Comparison of ENCODE assay signal across 9 cellular contexts in genomic region chrX:54494166-54494969, GRCh38. TPM values are rescaled to one million over a fixed set of nuclear protein-coding genes. Genes with fewer than 3 reads are reported as not detected.
A peak's percentile ranks its signal among the peaks of the same experiment; 100 is the strongest.
DNase-seq lines count a peak whose midpoint lies in the region; TF ChIP-seq lines count a peak whose summit lies in the region.
"Had no signal": no experiment of that assay in that cellular context is flagged by ENCODE, and none has a peak within 500 bp of the region (broad histone marks: within the 10 kb centered on the region; RNA-seq: fewer than 3 reads in every experiment).

No MANE protein-coding gene starts in this region.

- no peaks in the 10 kb centered on the region for H3K36me3 ChIP-seq in urinary bladder (ENCODE audit: insufficient read depth)

- peaks cover 4% of the 10 kb centered on the region for H3K36me3 Mint-ChIP-seq in activated naive CD4-positive, alpha-beta T cell treated with anti-CD3 and anti-CD28 coated beads, Interleukin-2, amount 50 U/mL, for 24 hours
- no peaks in the 10 kb centered on the region for H3K36me3 Mint-ChIP-seq in chondrocyte (ENCODE audit: low read depth)
- peaks cover 13% of the 10 kb centered on the region for H3K36me3 Mint-ChIP-seq in mesothelial cell of epicardium

- H3K27ac ChIP-seq in urinary bladder (ENCODE audit: low read depth): no peak overlapping the region

- peaks cover 14% of the 10 kb centered on the region for H3K27me3 Mint-ChIP-seq in activated naive CD4-positive, alpha-beta T cell treated with anti-CD3 and anti-CD28 coated beads, Interleukin-2, amount 50 U/mL, for 24 hours
- H3K27me3 Mint-ChIP-seq in chondrocyte (ENCODE audit: low read depth): no peaks in the 10 kb centered on the region
- H3K27me3 Mint-ChIP-seq in mesothelial cell of epicardium (ENCODE audit: low read depth): no peaks in the 10 kb centered on the region

- 23% methylated on average over 9 of the region's 9 CpGs for WGBS in urinary bladder

- H3K4me3 ChIP-seq in urinary bladder (ENCODE audit: low read depth, low read length): peak overlapping the region; percentile 80

- peaks cover 7% of the 10 kb centered on the region for H3K4me1 Mint-ChIP-seq in activated naive CD4-positive, alpha-beta T cell treated with anti-CD3 and anti-CD28 coated beads, Interleukin-2, amount 50 U/mL, for 24 hours
- H3K4me1 Mint-ChIP-seq in chondrocyte (ENCODE audit: low read depth): peaks cover 41% of the 10 kb centered on the region
- peaks cover 27% of the 10 kb centered on the region for H3K4me1 Mint-ChIP-seq in mesothelial cell of epicardium

- no peak overlapping the region for H3K27ac Mint-ChIP-seq in activated naive CD4-positive, alpha-beta T cell treated with anti-CD3 and anti-CD28 coated beads, Interleukin-2, amount 50 U/mL, for 24 hours
- H3K27ac Mint-ChIP-seq in chondrocyte (ENCODE audit: unreplicated experiment): peak overlapping the region; percentile 87
- peak overlapping the region; percentile 96 for H3K27ac Mint-ChIP-seq in mesothelial cell of epicardium

- no peaks in the 10 kb centered on the region for H3K9me3 Mint-ChIP-seq in activated naive CD4-positive, alpha-beta T cell treated with anti-CD3 and anti-CD28 coated beads, Interleukin-2, amount 50 U/mL, for 24 hours
- H3K9me3 Mint-ChIP-seq in chondrocyte (ENCODE audit: low read depth) (peaks cover 10% of the 10 kb centered on the region), mesothelial cell of epicardium (peaks cover 34% of the 10 kb centered on the region)

- H3K4me1 ChIP-seq in urinary bladder (ENCODE audit: insufficient read depth): no peaks in the 10 kb centered on the region

- no peak for DNase-seq in activated naive CD4-positive, alpha-beta T cell treated with anti-CD3 and anti-CD28 coated beads, Interleukin-2, amount 50 U/mL, for 16 hours
- no peak for DNase-seq in chondrocyte (ENCODE audit: low spot score)
- no peak for DNase-seq in mesothelial cell of epicardium (ENCODE audit: low spot score in 2 of 2, unreplicated experiment in 2 of 2)
- DNase-seq in T1000 (lab: John Stamatoyannopoulos, UW): no peak
- DNase-seq in NCI-H345 (lab: John Stamatoyannopoulos, UW): no peak
- no peak for DNase-seq in NCI-H345 treated with DMSO at 0.1 percent for 48 hours (lab: John Stamatoyannopoulos, UW; ENCODE audit: unreplicated experiment)
- DNase-seq: DND-41 had no signal

- H3K4me3 Mint-ChIP-seq in activated naive CD4-positive, alpha-beta T cell treated with anti-CD3 and anti-CD28 coated beads, Interleukin-2, amount 50 U/mL, for 24 hours: peak overlapping the region; percentile 59
- H3K4me3 Mint-ChIP-seq in chondrocyte (ENCODE audit: unreplicated experiment) (peak overlapping the region; percentile 84), mesothelial cell of epicardium (peak overlapping the region; percentile 88)

- no peak for TF ChIP-seq CTCF in chondrocyte (IDR thresholded peaks at IDR 0.05)
- no peak for TF ChIP-seq CTCF in mesothelial cell of epicardium (IDR thresholded peaks at IDR 0.05; ENCODE audit: unreplicated experiment)

RNA-seq across cellular contexts. Expression of gene FGD1, which starts 1.7 kb away (rescaled TPM):
- total RNA-seq in chondrocyte (21.0 to 26.4 TPM (median 21.4 TPM) in 3 replicates), mesothelial cell of epicardium (38.4 to 39.9 TPM (median 39.1 TPM) in 3 replicates), urinary bladder (5.7 TPM)
- 6.4 TPM for polyA plus RNA-seq in urinary bladder

RNA-seq across cellular contexts. Expression of gene GNL3L, which starts 35.7 kb away (rescaled TPM):
- total RNA-seq in chondrocyte (42.0 to 58.1 TPM (median 45.2 TPM) in 3 replicates), mesothelial cell of epicardium (41.3 to 45.0 TPM (median 42.0 TPM) in 3 replicates), urinary bladder (21.9 TPM)
- polyA plus RNA-seq in urinary bladder: 5.9 TPM

RNA-seq across cellular contexts. Expression of gene TSR2, which starts 54.2 kb away (rescaled TPM):
- total RNA-seq in chondrocyte: 21.5 to 30.0 TPM (median 23.8 TPM) in 3 replicates
- 25.1 to 28.4 TPM (median 26.5 TPM) in 3 replicates for total RNA-seq in mesothelial cell of epicardium
- 11.7 TPM for total RNA-seq in urinary bladder
- polyA plus RNA-seq in urinary bladder: 48.2 TPM
